In genomic region chr4:165610679-165611551, GRCh38 we compare ENCODE assay signal across 20 cellular contexts.
A peak's percentile ranks its signal among the peaks of the same experiment; 100 is the strongest.
DNase-seq lines count a peak whose midpoint lies in the region; ATAC-seq and TF ChIP-seq lines count a peak whose summit lies in the region.
"Had no signal": no experiment of that assay in that cellular context is flagged by ENCODE, and none has a peak within 500 bp of the region (broad histone marks: within the 10 kb centered on the region; RNA-seq: fewer than 3 reads in every experiment).

No MANE protein-coding gene starts in this region.

- H3K4me1 Mint-ChIP-seq in Calu3 (ENCODE audit: low read depth, unreplicated experiment), result peaks cover 10% of the 10 kb centered on the region
- peaks cover 6% of the 10 kb centered on the region for H3K4me1 Mint-ChIP-seq in stimulated activated effector memory CD8-positive, alpha-beta T cell treated with anti-CD3 and anti-CD28 coated beads, Interleukin-12 subunit alpha, Interleukin-12 subunit beta, amount 100 ng/mL, for 72 hours
- H3K4me1 Mint-ChIP-seq: activated B cell treated with CpG ODN at 0.5 μM for 24 hours had no signal

- no peak overlapping the region for H3K18ac ChIP-seq in mesendoderm (ENCODE audit: low read length)

- peaks cover 27% of the 10 kb centered on the region for H3K4me1 ChIP-seq in OCI-LY3 (ENCODE audit: low read length)
- no peaks in the 10 kb centered on the region for H3K4me1 ChIP-seq in hepatocyte (ENCODE audit: insufficient read depth)
- no peaks in the 10 kb centered on the region for H3K4me1 ChIP-seq in mesendoderm (ENCODE audit: control insufficient read depth, low read depth, low read length)
- H3K4me1 ChIP-seq: HAP-1, Peyer's patch, upper lobe of left lung had no signal

- TF ChIP-seq CTCF in Calu3 (IDR thresholded peaks at IDR 0.05; ENCODE audit: unreplicated experiment), result no peak
- TF ChIP-seq CTCF in OCI-LY3 (IDR thresholded peaks at IDR 0.05; ENCODE audit: low read depth, low read length), result no peak
- TF ChIP-seq CTCF in hepatocyte (IDR thresholded peaks at IDR 0.05; ENCODE audit: poor library complexity), result no peak

- H3K4me2 ChIP-seq in OCI-LY3 (ENCODE audit: low read length) (peak overlapping the region; percentile 67), hepatocyte (no peak overlapping the region), mesendoderm (ENCODE audit: low read length) (no peak overlapping the region)

- WGBS in hepatocyte (ENCODE audit: low lambda C conversion rate, missing lambda C conversion rate), result 69% methylated on average over 6 of the region's 6 CpGs
- no CpG with 5 or more reads among the region's 6 CpGs for WGBS in mesendoderm (ENCODE audit: extremely low coverage, insufficient coverage, low lambda C conversion rate)

- ATAC-seq in GM18909 (IDR thresholded peaks at IDR 0.05; ENCODE audit: poor library complexity, unreplicated experiment) (peak; percentile 50), GM18498 (IDR thresholded peaks at IDR 0.05; ENCODE audit: unreplicated experiment) (no peak)
- no peak for ATAC-seq in stimulated activated effector memory CD8-positive, alpha-beta T cell treated with anti-CD3 and anti-CD28 coated beads, Interleukin-12 subunit alpha, Interleukin-12 subunit beta, amount 100 ng/mL, for 72 hours
- ATAC-seq: activated CD8-positive, alpha-beta memory T cell treated with anti-CD3 and anti-CD28 coated beads, Interleukin-2, amount 10 ng/mL, durations not matched to agents 7 days and 5 days; stimulated activated naive B cell treated with anti-CD40 and anti-IgM and Interleukin-4, amounts not matched to agents 10 μg/mL and 1 μg/mL and 100 μg/mL, for 72 hours had no signal

- no peak overlapping the region for H2BK15ac ChIP-seq in mesendoderm (replicated peaks; ENCODE audit: low read depth)

- CTCF ChIA-PET in Calu3 (lab: Charles Lee), result no interaction called here

- H3K56ac ChIP-seq in mesendoderm (ENCODE audit: low read length), result no peak overlapping the region

- BruUV-seq in Calu3 (replicated peaks; lab: Mats Ljungman, UMichigan), result no TSS peak

- no peak overlapping the region for H4K8ac ChIP-seq in mesendoderm (ENCODE audit: low read depth, low read length)

- H2BK120ac ChIP-seq in mesendoderm (ENCODE audit: low read depth, low read length), result no peak overlapping the region

- H3K27ac ChIP-seq in OCI-LY3 (ENCODE audit: low read length) (no peak overlapping the region), hepatocyte (no peak overlapping the region), mesendoderm (ENCODE audit: low read depth, low read length) (no peak overlapping the region)
- H3K27ac ChIP-seq: Peyer's patch, upper lobe of left lung had no signal

- DNase-seq in Calu3 (no peak), hepatocyte (ENCODE audit: low spot score) (no peak), SW480 (ENCODE audit: low spot score) (no peak), mesendoderm (no peak)
- no peak for DNase-seq in stimulated activated effector memory CD8-positive, alpha-beta T cell treated with anti-CD3 and anti-CD28 coated beads, Interleukin-12 subunit alpha, Interleukin-12 subunit beta, amount 100 ng/mL, for 72 hours (ENCODE audit: low spot score in 2 of 2)
- DNase-seq: activated B cell treated with CpG ODN at 0.5 μM for 24 hours; activated CD8-positive, alpha-beta memory T cell treated with anti-CD3 and anti-CD28 coated beads, Interleukin-2, amount 10 ng/mL, durations not matched to agents 7 days and 5 days; activated gamma-delta T cell; effector memory CD4-positive, alpha-beta T cell; foreskin fibroblast; Kasumi-1; NCI-H510A; Peyer's patch; stimulated activated naive B cell treated with anti-CD40 and anti-IgM and Interleukin-4, amounts not matched to agents 10 μg/mL and 1 μg/mL and 100 μg/mL, for 72 hours; upper lobe of left lung had no signal

- H3K9ac ChIP-seq in OCI-LY3 (ENCODE audit: low read length) (no peak overlapping the region), mesendoderm (ENCODE audit: low read length) (no peak overlapping the region)

- H3K4me3 ChIP-seq in OCI-LY3 (ENCODE audit: low read length) (peak overlapping the region; percentile 55), hepatocyte (no peak overlapping the region), mesendoderm (ENCODE audit: low read length) (no peak overlapping the region)
- H3K4me3 ChIP-seq: HAP-1, lung, Peyer's patch, upper lobe of left lung had no signal

- H4K20me1 ChIP-seq in OCI-LY3 (ENCODE audit: insufficient read depth, low read length) (no peaks in the 10 kb centered on the region), hepatocyte (ENCODE audit: insufficient read depth, poor library complexity, severe bottlenecking) (no peaks in the 10 kb centered on the region)

- H3K4ac ChIP-seq in mesendoderm (ENCODE audit: low read depth, low read length), result no peak overlapping the region

- H3K36me3 ChIP-seq in OCI-LY3 (replicated peaks; ENCODE audit: low read depth, low read length) (no peaks in the 10 kb centered on the region), hepatocyte (replicated peaks; ENCODE audit: insufficient read depth, low read depth) (no peaks in the 10 kb centered on the region), mesendoderm (ENCODE audit: control insufficient read depth, insufficient read depth, low read length) (no peaks in the 10 kb centered on the region)
- H3K36me3 ChIP-seq: HAP-1, Peyer's patch, upper lobe of left lung had no signal

- no peak overlapping the region for H3K23ac ChIP-seq in mesendoderm (ENCODE audit: low read length)

- no peaks in the 10 kb centered on the region for H3K27me3 ChIP-seq in OCI-LY3 (ENCODE audit: low read depth, low read length)
- no peaks in the 10 kb centered on the region for H3K27me3 ChIP-seq in hepatocyte
- H3K27me3 ChIP-seq in mesendoderm (ENCODE audit: insufficient read depth, low read length, poor library complexity), result no peaks in the 10 kb centered on the region
- H3K27me3 ChIP-seq: Peyer's patch, upper lobe of left lung had no signal

- intact Hi-C loops in Calu3 (cut with micrococcal nuclease; ENCODE audit: unreplicated experiment), result no loop called here

- no peak overlapping the region for H2AK5ac ChIP-seq in mesendoderm (ENCODE audit: low read length)

- no peaks in the 10 kb centered on the region for H3K79me1 ChIP-seq in mesendoderm (ENCODE audit: low read length)

- H2BK5ac ChIP-seq in mesendoderm (ENCODE audit: low read length), result no peak overlapping the region

- no peak overlapping the region for H3K4me3 Mint-ChIP-seq in Calu3 (ENCODE audit: low read depth, unreplicated experiment)
- H3K4me3 Mint-ChIP-seq in stimulated activated effector memory CD8-positive, alpha-beta T cell treated with anti-CD3 and anti-CD28 coated beads, Interleukin-12 subunit alpha, Interleukin-12 subunit beta, amount 100 ng/mL, for 72 hours, result no peak overlapping the region
- H3K4me3 Mint-ChIP-seq: activated B cell treated with CpG ODN at 0.5 μM for 24 hours; activated CD8-positive, alpha-beta memory T cell treated with anti-CD3 and anti-CD28 coated beads, Interleukin-2, amount 10 ng/mL, durations not matched to agents 7 days and 5 days; stimulated activated naive B cell treated with anti-CD40 and anti-IgM and Interleukin-4, amounts not matched to agents 10 μg/mL and 1 μg/mL and 100 μg/mL, for 72 hours had no signal

- peak overlapping the region; percentile 2 for H3K27ac Mint-ChIP-seq in Calu3 (ENCODE audit: unreplicated experiment)
- H3K27ac Mint-ChIP-seq in stimulated activated effector memory CD8-positive, alpha-beta T cell treated with anti-CD3 and anti-CD28 coated beads, Interleukin-12 subunit alpha, Interleukin-12 subunit beta, amount 100 ng/mL, for 72 hours, result no peak overlapping the region
- H3K27ac Mint-ChIP-seq: activated B cell treated with CpG ODN at 0.5 μM for 24 hours; activated CD8-positive, alpha-beta memory T cell treated with anti-CD3 and anti-CD28 coated beads, Interleukin-2, amount 10 ng/mL, durations not matched to agents 7 days and 5 days; stimulated activated naive B cell treated with anti-CD40 and anti-IgM and Interleukin-4, amounts not matched to agents 10 μg/mL and 1 μg/mL and 100 μg/mL, for 72 hours had no signal

- no peaks in the 10 kb centered on the region for H3K27me3 Mint-ChIP-seq in Calu3 (ENCODE audit: unreplicated experiment)
- H3K27me3 Mint-ChIP-seq: activated B cell treated with CpG ODN at 0.5 μM for 24 hours; activated CD8-positive, alpha-beta memory T cell treated with anti-CD3 and anti-CD28 coated beads, Interleukin-2, amount 10 ng/mL, durations not matched to agents 7 days and 5 days; stimulated activated naive B cell treated with anti-CD40 and anti-IgM and Interleukin-4, amounts not matched to agents 10 μg/mL and 1 μg/mL and 100 μg/mL, for 72 hours had no signal

- no peaks in the 10 kb centered on the region for H3K79me2 ChIP-seq in OCI-LY3 (ENCODE audit: low read length)
- H3K79me2 ChIP-seq in hepatocyte, result no peaks in the 10 kb centered on the region
- H3K79me2 ChIP-seq in mesendoderm (ENCODE audit: control insufficient read depth, insufficient read depth, low read length), result no peaks in the 10 kb centered on the region

- H3K9me3 Mint-ChIP-seq in Calu3 (ENCODE audit: low read depth, unreplicated experiment), result no peaks in the 10 kb centered on the region
- peaks cover 4% of the 10 kb centered on the region for H3K9me3 Mint-ChIP-seq in stimulated activated effector memory CD8-positive, alpha-beta T cell treated with anti-CD3 and anti-CD28 coated beads, Interleukin-12 subunit alpha, Interleukin-12 subunit beta, amount 100 ng/mL, for 72 hours

- H2AFZ ChIP-seq in OCI-LY3 (ENCODE audit: low read depth, low read length) (no peak overlapping the region), hepatocyte (peak overlapping the region; percentile 20)

- no peaks in the 10 kb centered on the region for H3K36me3 Mint-ChIP-seq in Calu3 (ENCODE audit: insufficient read depth, unreplicated experiment)
- H3K36me3 Mint-ChIP-seq in stimulated activated effector memory CD8-positive, alpha-beta T cell treated with anti-CD3 and anti-CD28 coated beads, Interleukin-12 subunit alpha, Interleukin-12 subunit beta, amount 100 ng/mL, for 72 hours, result no peaks in the 10 kb centered on the region
- H3K36me3 Mint-ChIP-seq: activated CD8-positive, alpha-beta memory T cell treated with anti-CD3 and anti-CD28 coated beads, Interleukin-2, amount 10 ng/mL, durations not matched to agents 7 days and 5 days; stimulated activated naive B cell treated with anti-CD40 and anti-IgM and Interleukin-4, amounts not matched to agents 10 μg/mL and 1 μg/mL and 100 μg/mL, for 72 hours had no signal

- H4K5ac ChIP-seq in mesendoderm (ENCODE audit: low read length), result no peak overlapping the region

- H3K9me3 ChIP-seq in OCI-LY3 (ENCODE audit: insufficient read depth, low read length) (no peaks in the 10 kb centered on the region; the same call in 1 of the 2 replicates), hepatocyte (ENCODE audit: low read depth) (no peaks in the 10 kb centered on the region)
- H3K9me3 ChIP-seq: HAP-1, Peyer's patch, upper lobe of left lung had no signal

- H3K9me2 ChIP-seq in hepatocyte (replicated peaks; ENCODE audit: insufficient read depth), result no peaks in the 10 kb centered on the region
